8 cellular contexts compared by ENCODE assay signal in genomic region chr11:73307323-73308002, GRCh38. TPM values are rescaled to one million over a fixed set of nuclear protein-coding genes. Genes with fewer than 3 reads are reported as not detected.
DNase-seq lines count a peak whose midpoint lies in the region; ATAC-seq, FAIRE-seq and TF ChIP-seq lines count a peak whose summit lies in the region.

No MANE protein-coding gene starts in this region.

- TF ChIP-seq CTCF in keratinocyte (optimal IDR thresholded peaks at IDR 0.05 in 1 of 3, IDR thresholded peaks at IDR 0.05 in 1 of 3, conservative IDR thresholded peaks at IDR 0.05 in 1 of 3; ENCODE audit: extremely low read depth in 1 of 3, insufficient read depth in 2 of 3, low read length in 3 of 3), result peak; percentile 74 to 87 (median 78)

- H3K27me3 ChIP-seq in keratinocyte (ENCODE audit: control insufficient read depth, extremely low read depth, insufficient read depth, low read length), result no peaks in the 10 kb centered on the region

- H3K9me3 Mint-ChIP-seq in central memory CD8-positive, alpha-beta T cell, result no peaks in the 10 kb centered on the region

- peak overlapping the region; percentile 88 for H3K4me3 Mint-ChIP-seq in central memory CD8-positive, alpha-beta T cell

- H3K27me3 Mint-ChIP-seq in central memory CD8-positive, alpha-beta T cell, result peaks cover 25% of the 10 kb centered on the region

- DNase-seq in NCI-H2227 (lab: John Stamatoyannopoulos, UW; ENCODE audit: unreplicated experiment) (peak; percentile 99), keratinocyte (ENCODE audit: low read depth, low spot score) (peak; percentile 95)
- peak; percentile 72 to 94 (median 78) for DNase-seq in activated CD4-positive, CD25-positive, alpha-beta regulatory T cell (lab: John Stamatoyannopoulos, UW)
- DNase-seq in central memory CD8-positive, alpha-beta T cell (ENCODE audit: low spot score in 2 of 2), result peak; percentile 78 to 88
- peak; percentile 83 to 92 (median 91) for DNase-seq in stimulated activated CD4-positive, alpha-beta T cell treated with anti-CD3 and anti-CD28 coated beads, Interleukin-12 subunit alpha, Interleukin-12 subunit beta, amount 100 ng/mL, for 48 hours (ENCODE audit: low read depth in 2 of 3, low spot score in 1 of 3)

- FAIRE-seq in A204.1 (lab: Jason Lieb, UNC) (peak; percentile 74), keratinocyte (lab: Jason Lieb, UNC) (no peak)

- dilution Hi-C loops in keratinocyte (cut with MboI; ENCODE audit: extremely low pct_ligation_motif_present, low sequenced_read_pairs), result no loop called here

- no peak overlapping the region for H3K27ac Mint-ChIP-seq in central memory CD8-positive, alpha-beta T cell (ENCODE audit: low read depth)

- H3K9me1 ChIP-seq in keratinocyte (ENCODE audit: control insufficient read depth, extremely low read depth, insufficient read depth, low read length), result no peaks in the 10 kb centered on the region

- H3K27ac ChIP-seq in keratinocyte (ENCODE audit: control insufficient read depth, insufficient read depth, low read length), result peak overlapping the region; percentile 61

- H3K9ac ChIP-seq in keratinocyte (ENCODE audit: control insufficient read depth, extremely low read depth, insufficient read depth, low read length), result peak overlapping the region; percentile 73

- H3K36me3 ChIP-seq in keratinocyte (ENCODE audit: control insufficient read depth in 2 of 2, extremely low read depth in 1 of 2, insufficient read depth in 2 of 2, low read length in 2 of 2), result no peaks in the 10 kb centered on the region

- peaks cover 13% of the 10 kb centered on the region for H3K4me1 Mint-ChIP-seq in central memory CD8-positive, alpha-beta T cell

- H3K9me3 ChIP-seq in keratinocyte (ENCODE audit: control insufficient read depth, low read depth, low read length), result no peaks in the 10 kb centered on the region

- H3K36me3 Mint-ChIP-seq in central memory CD8-positive, alpha-beta T cell (ENCODE audit: insufficient read depth), result no peaks in the 10 kb centered on the region

- peaks cover 8% of the 10 kb centered on the region for H3K4me1 ChIP-seq in keratinocyte (ENCODE audit: control insufficient read depth, extremely low read depth, insufficient read depth, low read length)

- peak overlapping the region; percentile 98 for H2AFZ ChIP-seq in keratinocyte (ENCODE audit: control insufficient read depth, low read length)

- H3K4me2 ChIP-seq in keratinocyte (ENCODE audit: control insufficient read depth, extremely low read depth, insufficient read depth, low read depth, low read length), result peak overlapping the region; percentile 96

- H3K79me2 ChIP-seq in keratinocyte (ENCODE audit: control insufficient read depth, insufficient read depth, low read length), result peaks cover 5% of the 10 kb centered on the region

- H3K4me3 ChIP-seq in keratinocyte (ENCODE audit: control insufficient read depth in 2 of 3, extremely low read depth in 1 of 3, insufficient read depth in 2 of 3, low read depth in 1 of 3, low read length in 3 of 3), result peak overlapping the region; percentile 54 to 76 (median 75)

- H4K20me1 ChIP-seq in keratinocyte (ENCODE audit: control insufficient read depth, extremely low read depth, insufficient read depth, low read length), result no peaks in the 10 kb centered on the region

- ATAC-seq in GM18861 (IDR thresholded peaks at IDR 0.05; ENCODE audit: unreplicated experiment) (peak; percentile 44), HG03135 (IDR thresholded peaks at IDR 0.05; ENCODE audit: unreplicated experiment) (peak; percentile 47)
- ATAC-seq in central memory CD8-positive, alpha-beta T cell (replicated peaks; ENCODE audit: extremely low read depth, poor library complexity, severe bottlenecking), result peak; percentile 78

RNA-seq across cellular contexts. Expression of gene ARHGEF17, which starts 0.6 kb away (rescaled TPM):
- 4.2 to 6.4 TPM (median 5.1 TPM) in 3 replicates for polyA plus RNA-seq in keratinocyte
- polyA plus RNA-seq in keratinocyte (2011; ENCODE audit: low read depth), result 3.1 TPM
- polyA plus RNA-seq in keratinocyte (2011; cell fraction: cytosol; rRNA removed), result 1.9 and 3.7 TPM in 2 replicates
- 24.9 and 34.1 TPM in 2 replicates for polyA plus RNA-seq in keratinocyte (2011; cell fraction: nucleus; rRNA removed)
- 4.8 and 6.1 TPM in 2 replicates for polyA plus RNA-seq in keratinocyte (2012; ENCODE audit: low replicate concordance)
- polyA minus RNA-seq in keratinocyte, result 9.6 to 15.2 TPM (median 13.1 TPM) in 3 replicates
- polyA minus RNA-seq in keratinocyte (2011; cell fraction: cytosol; rRNA and poly(A)+ RNA removed), result 16.5 TPM
- 19.5 and 20.9 TPM in 2 replicates for polyA minus RNA-seq in keratinocyte (2011; cell fraction: nucleus; rRNA and poly(A)+ RNA removed)

RNA-seq across cellular contexts. Expression of gene P2RY6, which starts 35.3 kb away (rescaled TPM):
- 0.04 to 0.22 TPM (median 0.09 TPM) in 3 replicates for polyA plus RNA-seq in keratinocyte
- not detected for polyA plus RNA-seq in keratinocyte (2011; ENCODE audit: low read depth)
- 0.10 and 0.13 TPM in 2 replicates for polyA plus RNA-seq in keratinocyte (2011; cell fraction: cytosol; rRNA removed)
- 0.12 and 0.28 TPM in 2 replicates for polyA plus RNA-seq in keratinocyte (2011; cell fraction: nucleus; rRNA removed)
- 0.17 and 0.23 TPM in 2 replicates for polyA plus RNA-seq in keratinocyte (2012; ENCODE audit: low replicate concordance)
- polyA minus RNA-seq in keratinocyte, result 0.48 to 2.1 TPM in 2 of 3 replicates, not detected in the other
- polyA minus RNA-seq in keratinocyte (2011; cell fraction: cytosol; rRNA and poly(A)+ RNA removed), result not detected
- not detected in 2 replicates for polyA minus RNA-seq in keratinocyte (2011; cell fraction: nucleus; rRNA and poly(A)+ RNA removed)

Comparison
In these comparisons a context has a peak if more than half of its experiments do, and no peak if none do; other contexts are left out.
1. Peak in every context shown above with its lines: DNase-seq, ATAC-seq, H3K4me3 ChIP-seq and H3K27ac ChIP-seq.